ENCODE assay signal across 7 cellular contexts in the genomic region with DNA sequence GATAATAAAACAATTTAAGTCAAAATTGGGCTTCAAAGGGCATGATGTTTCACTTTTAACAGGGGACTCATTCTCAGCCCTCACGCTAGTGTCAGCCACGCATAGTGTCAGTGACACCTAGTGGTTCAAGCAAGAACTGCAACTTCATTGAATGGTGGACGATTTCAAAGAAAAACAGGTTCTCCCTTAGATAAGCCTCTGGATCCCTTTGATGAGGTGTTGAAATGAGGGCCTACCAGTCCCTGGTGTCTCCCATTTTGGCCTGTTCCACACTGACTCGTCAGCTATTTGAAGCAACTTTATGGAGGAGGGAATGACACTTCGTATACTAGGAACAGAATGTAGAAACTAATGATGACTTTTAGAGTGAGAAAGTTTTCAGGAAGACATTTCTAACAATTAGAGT. TPM values are rescaled to one million over a fixed set of nuclear protein-coding genes. Genes with fewer than 3 reads are reported as not detected.
DNase-seq lines count a peak whose midpoint lies in the region; ATAC-seq and TF ChIP-seq lines count a peak whose summit lies in the region.

No MANE protein-coding gene starts in this region.

- intact Hi-C loops in spleen (cut with DNase I; ENCODE audit: low total_unique reads), result no loop called here

- no peaks in the 10 kb centered on the region for H3K36me3 ChIP-seq in H7 (replicated peaks; ENCODE audit: control insufficient read depth, insufficient read depth, low read length)
- H3K36me3 ChIP-seq in OCI-LY3 (replicated peaks; ENCODE audit: low read depth, low read length), result no peaks in the 10 kb centered on the region
- H3K36me3 ChIP-seq in spleen, result no peaks in the 10 kb centered on the region

- H3K9ac ChIP-seq in OCI-LY3 (ENCODE audit: low read length), result no peak overlapping the region

- TF ChIP-seq CTCF in OCI-LY3 (IDR thresholded peaks at IDR 0.05; ENCODE audit: low read depth, low read length) (peak; percentile 90), spleen (IDR thresholded peaks at IDR 0.05 in 8 of 11, conservative IDR thresholded peaks at IDR 0.05 in 3 of 11) (peak in 10 of 11 experiments; percentile 59 to 89 (median 83))

- H3K9me3 ChIP-seq in OCI-LY3 (ENCODE audit: insufficient read depth, low read length) (no peaks in the 10 kb centered on the region), spleen (no peaks in the 10 kb centered on the region)

- ATAC-seq in GM21528 (IDR thresholded peaks at IDR 0.05; ENCODE audit: low FRiP score, unreplicated experiment), result no peak

- TF ChIP-seq POLR2A in spleen (IDR thresholded peaks at IDR 0.05), result no peak

- no peak overlapping the region for H3K4me3 ChIP-seq in H7 (ENCODE audit: insufficient read depth, low read depth, low read length)
- H3K4me3 ChIP-seq in OCI-LY3 (ENCODE audit: low read length), result no peak overlapping the region
- no peak overlapping the region for H3K4me3 ChIP-seq in spleen

- H2AFZ ChIP-seq in OCI-LY3 (ENCODE audit: low read depth, low read length), result no peak overlapping the region

- H3K27me3 ChIP-seq in H7 (ENCODE audit: control insufficient read depth, insufficient read depth, low read length), result no peaks in the 10 kb centered on the region
- peaks cover 11% of the 10 kb centered on the region for H3K27me3 ChIP-seq in OCI-LY3 (ENCODE audit: low read depth, low read length)
- peaks cover 0 to 17% (median 0%) of the 10 kb centered on the region in 7 donors for H3K27me3 ChIP-seq in spleen (replicated peaks in 1 of 7)

- no peaks in the 10 kb centered on the region for H4K20me1 ChIP-seq in OCI-LY3 (ENCODE audit: insufficient read depth, low read length)

- H3K27ac ChIP-seq in OCI-LY3 (ENCODE audit: low read length), result no peak overlapping the region
- H3K27ac ChIP-seq in spleen, result no peak overlapping the region

- H3K4me1 ChIP-seq in OCI-LY3 (ENCODE audit: low read length) (peaks cover 33% of the 10 kb centered on the region), spleen (peaks cover 0 to 3% (median 0%) of the 10 kb centered on the region in 6 donors)

- DNase-seq in DMS153 treated with DMSO at 0.1 percent for 48 hours (lab: John Stamatoyannopoulos, UW; ENCODE audit: unreplicated experiment) (peak; percentile 27), H7 (peak; percentile 64), amniotic epithelial cell (ENCODE audit: low read depth) (peak; percentile 13), hippocampal formation (lab: John Stamatoyannopoulos, UW) (peak; percentile 1 to 3), spleen (no peak)

- H3K4me2 ChIP-seq in OCI-LY3 (ENCODE audit: low read length), result peak overlapping the region; percentile 37; the same call in 1 of the 2 replicates

- WGBS in spleen, 5 donors, result 14 to 21% (median 16%) methylated on average over 5 of the region's 5 CpGs

- no peaks in the 10 kb centered on the region for H3K79me2 ChIP-seq in OCI-LY3 (ENCODE audit: low read length)

RNA-seq across cellular contexts. Expression of a gene that starts 56.2 kb away (rescaled TPM):
- 0.14 TPM in 1 of 2 replicates, not detected in the other for total RNA-seq in H7 (2014; rRNA removed; shearing (Covaris generic))
- 100 to 1,000 TPM in 1 of 7 donors, 10 to 100 TPM in 6; 55.9 to 111 (median 73.4) TPM for total RNA-seq in spleen
- polyA plus RNA-seq in spleen, result 10 to 100 TPM; 51.0 to 69.0 (median 59.6) TPM

Comparison
In these comparisons a context has a peak if more than half of its experiments do, and no peak if none do; other contexts are left out.
1. RNA of a gene that starts 56.2 kb away (total RNA-seq): 55.9 to 111 TPM in spleen; 0.14 TPM in H7; every median in the first group is over 10 times any median in the second.